ENCODE assay signal across 2 cellular contexts in genomic region chr3:114624676-114625181, GRCh38.
TF ChIP-seq lines count a peak whose summit lies in the region.

No MANE protein-coding gene starts in this region.

TF ChIP-seq in A549, 52 proteins besides CTCF, POLR2A, EP300 and RAD21 (continued from another document):
- TF ChIP-seq JUN (IDR thresholded peaks at IDR 0.05) (peak in 1 of 2 experiments; percentile 73; a peak in 3 of 5 replicates), MAFK (IDR thresholded peaks at IDR 0.05; ENCODE audit: partially characterized antibody) (peak; percentile 99), ZSCAN20 (CRISPR knock-in tag; IDR thresholded peaks at IDR 0.05) (0 out of 2 replicates have a peak, but pooled peaks have one; percentile 31), SREBF2 (IDR thresholded peaks at IDR 0.05) (no peak), RARB (CRISPR knock-in tag; IDR thresholded peaks at IDR 0.05) (peak; percentile 41; the same call in 1 of the 2 replicates), MYC (IDR thresholded peaks at IDR 0.05; ENCODE audit: borderline replicate concordance, low read length) (0 out of 2 replicates have a peak, but pooled peaks have one; percentile 30), NFE2L2 (conservative IDR thresholded peaks at IDR 0.05; ENCODE audit: low read length) (peak; percentile 90), MAX (IDR thresholded peaks at IDR 0.05) (peak; percentile 79), PBX3 (IDR thresholded peaks at IDR 0.05) (no peak), KDM1A (IDR thresholded peaks at IDR 0.05; ENCODE audit: low read depth) (no peak), BCL3 (IDR thresholded peaks at IDR 0.05) (0 out of 3 replicates have a peak, but pooled peaks have one; percentile 18)
TF ChIP-seq in A549: peak in this region for 9.

TF ChIP-seq in IMR-90, 13 proteins besides CTCF, POLR2A, EP300 and RAD21 (continued from another document):
- TF ChIP-seq USF2 (IDR thresholded peaks at IDR 0.05; ENCODE audit: low read depth, low read length) (no peak; the same call in 1 of the 2 replicates), ELK1 (IDR thresholded peaks at IDR 0.05; ENCODE audit: borderline replicate concordance, low read depth, low read length) (no peak), MAZ (IDR thresholded peaks at IDR 0.05; ENCODE audit: borderline replicate concordance, low read depth, low read length) (peak; percentile 62; the same call in 1 of the 2 replicates), RCOR1 (IDR thresholded peaks at IDR 0.05; ENCODE audit: insufficient replicate concordance, low read length) (peak; percentile 69), MXI1 (IDR thresholded peaks at IDR 0.05; ENCODE audit: borderline replicate concordance, low read depth, low read length) (peak; percentile 57; the same call in 1 of the 2 replicates), CEBPB (IDR thresholded peaks at IDR 0.05; ENCODE audit: low read depth, low read length) (peak; percentile 23; the same call in 1 of the 2 replicates), NFE2L2 (IDR thresholded peaks at IDR 0.05; ENCODE audit: low read depth, low read length) (peak; percentile 97), BHLHE40 (IDR thresholded peaks at IDR 0.05; ENCODE audit: low read depth, low read length) (peak; percentile 73), MAFK (IDR thresholded peaks at IDR 0.05; ENCODE audit: low read depth, low read length) (peak; percentile 79), CHD1 (IDR thresholded peaks at IDR 0.05; ENCODE audit: low read depth, low read length) (no peak; the same call in 1 of the 2 replicates)
